Comparison of ENCODE assay signal across 8 cellular contexts in genomic region chr16:4624015-4624826, GRCh38. TPM values are rescaled to one million over a fixed set of nuclear protein-coding genes. Genes with fewer than 3 reads are reported as not detected.
DNase-seq lines count a peak whose midpoint lies in the region; ATAC-seq, FAIRE-seq and TF ChIP-seq lines count a peak whose summit lies in the region.

Gene MGRN1 (plus strand): TSS chr16:4624826. CDS start chr16:4624961, 135 bp downstream.

- H3K27ac Mint-ChIP-seq in T-helper 17 cell (peak within 1 kb of the TSS; percentile 95), progenitor cell of endocrine pancreas (peak within 1 kb of the TSS; percentile 100)

- H3K27me3 Mint-ChIP-seq in T-helper 17 cell: no peaks in the 10 kb centered on the region
- no peaks in the 10 kb centered on the region for H3K27me3 Mint-ChIP-seq in progenitor cell of endocrine pancreas

- TF ChIP-seq CTCF in left ventricle myocardium inferior (IDR thresholded peaks at IDR 0.05; ENCODE audit: borderline replicate concordance) (peak; percentile 96), progenitor cell of endocrine pancreas (IDR thresholded peaks at IDR 0.05; ENCODE audit: unreplicated experiment) (peak; percentile 97), upper lobe of right lung (IDR thresholded peaks at IDR 0.05) (peak; percentile 95)

- H3K36me3 ChIP-seq in left ventricle myocardium inferior: no peaks in the 10 kb centered on the region
- H3K36me3 ChIP-seq in upper lobe of right lung: no peaks in the 10 kb centered on the region

- no peaks in the 10 kb centered on the region for H3K9me3 ChIP-seq in T-helper 17 cell (ENCODE audit: control insufficient read depth, low read length, poor library complexity, severe bottlenecking)
- H3K9me3 ChIP-seq in left ventricle myocardium inferior (replicated peaks): no peaks in the 10 kb centered on the region
- H3K9me3 ChIP-seq in upper lobe of right lung: no peaks in the 10 kb centered on the region

- H3K36me3 Mint-ChIP-seq in T-helper 17 cell (ENCODE audit: low read depth) (peaks cover 5% of the 10 kb centered on the region), progenitor cell of endocrine pancreas (ENCODE audit: insufficient read depth) (peaks cover 6% of the 10 kb centered on the region)

- no peaks in the 10 kb centered on the region for H3K27me3 ChIP-seq in left ventricle myocardium inferior (ENCODE audit: low read depth)
- H3K27me3 ChIP-seq in upper lobe of right lung: no peaks in the 10 kb centered on the region

- H3K9me3 Mint-ChIP-seq in progenitor cell of endocrine pancreas (ENCODE audit: low read depth): no peaks in the 10 kb centered on the region

- H3K4me1 Mint-ChIP-seq in T-helper 17 cell (peaks cover 25% of the 10 kb centered on the region), progenitor cell of endocrine pancreas (ENCODE audit: low read depth) (peaks cover 24% of the 10 kb centered on the region)

- intact Hi-C loops in left ventricle myocardium inferior (cut with micrococcal nuclease) (no loop called here), upper lobe of right lung (cut with DNase I) (no loop called here)

- peak within 1 kb of the TSS; percentile 95 for H3K27ac ChIP-seq in left ventricle myocardium inferior (replicated peaks)
- peak within 1 kb of the TSS; percentile 96 for H3K27ac ChIP-seq in upper lobe of right lung

- TF ChIP-seq POLR2A in GM12892 (IDR thresholded peaks at IDR 0.05; ENCODE audit: low read depth, low read length): no peak

- peak; percentile 98 for FAIRE-seq in GM12892 (lab: Jason Lieb, UNC)

- ATAC-seq in HG02884 (IDR thresholded peaks at IDR 0.05; ENCODE audit: unreplicated experiment) (peak; percentile 64), T-helper 17 cell (peak; percentile 93), upper lobe of right lung (peak; percentile 96)

- H3K4me3 Mint-ChIP-seq in T-helper 17 cell (peak within 1 kb of the TSS; percentile 96), progenitor cell of endocrine pancreas (ENCODE audit: low read depth) (peak within 1 kb of the TSS; percentile 98)

- peak; percentile 91 for DNase-seq in GM12892 (ENCODE audit: insufficient read length)
- DNase-seq in NCI-H146 treated with DMSO at 0.1 percent for 48 hours (lab: John Stamatoyannopoulos, UW; ENCODE audit: unreplicated experiment): peak; percentile 97
- peak; percentile 81 to 88 (median 87) for DNase-seq in T-helper 17 cell
- DNase-seq in amniotic stem cell (lab: John Stamatoyannopoulos, UW): peak; percentile 95
- DNase-seq in left ventricle myocardium inferior: peak; percentile 94
- DNase-seq in progenitor cell of endocrine pancreas (ENCODE audit: low spot score, unreplicated experiment): peak; percentile 86
- peak; percentile 97 for DNase-seq in upper lobe of right lung

- H3K4me1 ChIP-seq in left ventricle myocardium inferior (peaks cover 37% of the 10 kb centered on the region), upper lobe of right lung (peaks cover 19% of the 10 kb centered on the region)

- H3K4me3 ChIP-seq in left ventricle myocardium inferior (peak within 1 kb of the TSS; percentile 100), upper lobe of right lung (peak within 1 kb of the TSS; percentile 97)

RNA-seq across cellular contexts. Expression of gene MGRN1, which starts in this region (rescaled TPM):
- 15.2 TPM for polyA plus RNA-seq in GM12892 (2012; ENCODE audit: missing spikeins)
- total RNA-seq in T-helper 17 cell (10 to 100 TPM; 69.3 to 74.7 TPM), left ventricle myocardium inferior (30.5 TPM), progenitor cell of endocrine pancreas (104 and 105 TPM in 2 replicates), upper lobe of right lung (81.3 TPM)

Comparison
In these comparisons a context has a peak if more than half of its experiments do, and no peak if none do; other contexts are left out.
1. Peak in every context shown above with its lines: DNase-seq, ATAC-seq, H3K4me3 ChIP-seq and H3K27ac ChIP-seq.